In the genomic region with DNA sequence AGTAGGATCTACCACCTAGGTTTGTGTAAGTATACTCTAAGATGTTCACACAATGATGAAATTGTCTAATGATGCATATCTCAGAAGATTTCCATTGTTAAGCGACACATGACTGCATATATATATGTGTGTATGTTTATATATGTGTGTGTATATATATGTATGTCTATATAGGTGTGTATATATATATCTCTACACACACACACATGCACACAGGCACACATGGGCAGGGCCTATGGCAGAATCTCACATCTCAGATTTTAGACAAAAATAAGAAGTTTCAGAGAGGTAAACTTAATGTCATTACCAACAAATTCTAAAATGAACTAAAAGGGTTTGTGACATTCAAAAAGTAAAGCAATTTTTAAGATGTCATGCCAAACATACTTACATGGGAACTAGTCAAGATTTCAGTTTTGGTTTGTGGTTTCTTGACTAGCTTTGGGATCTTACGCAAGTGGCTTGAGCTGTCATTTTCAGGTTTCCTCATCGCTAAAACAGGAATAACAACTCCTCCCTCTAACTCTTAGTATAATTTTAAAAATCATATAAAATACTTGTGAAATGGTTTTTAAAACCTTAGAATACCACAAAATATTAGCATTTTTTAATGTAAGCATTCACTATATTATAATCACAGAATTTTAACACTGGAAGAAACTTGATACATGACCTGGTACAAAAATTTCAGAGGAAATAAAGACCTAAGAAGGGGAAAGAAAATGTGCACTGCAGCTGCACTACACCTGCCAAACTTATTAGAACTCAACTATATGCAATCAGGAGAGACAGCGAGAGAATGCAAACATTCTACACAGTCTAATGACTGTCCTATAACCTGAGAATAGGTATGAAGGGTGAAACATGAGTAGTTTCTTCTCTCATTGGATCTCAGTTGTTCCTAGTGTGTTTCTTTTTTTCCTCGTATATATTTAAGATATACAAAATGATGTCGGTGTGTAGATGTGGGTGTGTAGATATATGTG, we compare ENCODE assay signal across 1 cellular context.
TF ChIP-seq lines count a peak whose summit lies in the region.

No MANE protein-coding gene starts in this region.

TF ChIP-seq in IMR-90, 13 proteins besides CTCF, POLR2A, EP300 and RAD21 (continued from another document):
- TF ChIP-seq MAZ (IDR thresholded peaks at IDR 0.05; ENCODE audit: borderline replicate concordance, low read depth, low read length) = no peak
